ENCODE assay signal across 1 cellular context in the genomic region with DNA sequence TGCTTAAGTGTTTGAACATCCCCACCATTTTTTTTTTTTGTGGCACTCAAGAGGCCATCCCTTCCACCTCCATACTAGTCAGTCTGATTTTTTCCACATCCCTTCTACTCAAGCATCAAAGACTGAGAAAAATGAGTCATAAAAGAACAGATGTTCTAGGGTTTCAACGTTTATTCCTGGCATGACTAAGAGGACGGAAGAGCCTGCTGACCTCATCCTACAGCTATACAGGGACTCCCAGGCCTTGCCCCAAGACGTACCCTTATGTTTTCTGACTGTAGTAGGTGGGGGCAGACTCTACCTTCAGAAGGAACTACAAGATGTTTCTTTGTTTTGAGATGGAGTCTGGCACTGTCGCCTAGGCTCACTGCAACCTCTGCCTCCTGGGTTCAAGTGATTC.
A peak's percentile ranks its signal among the peaks of the same experiment; 100 is the strongest.
TF ChIP-seq lines count a peak whose summit lies in the region.

No MANE protein-coding gene starts in this region.

TF ChIP-seq in HEK293, 187 proteins besides CTCF, POLR2A, EP300 and RAD21 (continued from another document and continues in another):
- TF ChIP-seq, protein P1, sequence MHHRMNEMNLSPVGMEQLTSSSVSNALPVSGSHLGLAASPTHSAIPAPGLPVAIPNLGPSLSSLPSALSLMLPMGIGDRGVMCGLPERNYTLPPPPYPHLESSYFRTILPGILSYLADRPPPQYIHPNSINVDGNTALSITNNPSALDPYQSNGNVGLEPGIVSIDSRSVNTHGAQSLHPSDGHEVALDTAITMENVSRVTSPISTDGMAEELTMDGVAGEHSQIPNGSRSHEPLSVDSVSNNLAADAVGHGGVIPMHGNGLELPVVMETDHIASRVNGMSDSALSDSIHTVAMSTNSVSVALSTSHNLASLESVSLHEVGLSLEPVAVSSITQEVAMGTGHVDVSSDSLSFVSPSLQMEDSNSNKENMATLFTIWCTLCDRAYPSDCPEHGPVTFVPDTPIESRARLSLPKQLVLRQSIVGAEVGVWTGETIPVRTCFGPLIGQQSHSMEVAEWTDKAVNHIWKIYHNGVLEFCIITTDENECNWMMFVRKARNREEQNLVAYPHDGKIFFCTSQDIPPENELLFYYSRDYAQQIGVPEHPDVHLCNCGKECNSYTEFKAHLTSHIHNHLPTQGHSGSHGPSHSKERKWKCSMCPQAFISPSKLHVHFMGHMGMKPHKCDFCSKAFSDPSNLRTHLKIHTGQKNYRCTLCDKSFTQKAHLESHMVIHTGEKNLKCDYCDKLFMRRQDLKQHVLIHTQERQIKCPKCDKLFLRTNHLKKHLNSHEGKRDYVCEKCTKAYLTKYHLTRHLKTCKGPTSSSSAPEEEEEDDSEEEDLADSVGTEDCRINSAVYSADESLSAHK (tag by site-specific recombination; IDR thresholded peaks at IDR 0.05) = no peak
- TF ChIP-seq, protein P2, sequence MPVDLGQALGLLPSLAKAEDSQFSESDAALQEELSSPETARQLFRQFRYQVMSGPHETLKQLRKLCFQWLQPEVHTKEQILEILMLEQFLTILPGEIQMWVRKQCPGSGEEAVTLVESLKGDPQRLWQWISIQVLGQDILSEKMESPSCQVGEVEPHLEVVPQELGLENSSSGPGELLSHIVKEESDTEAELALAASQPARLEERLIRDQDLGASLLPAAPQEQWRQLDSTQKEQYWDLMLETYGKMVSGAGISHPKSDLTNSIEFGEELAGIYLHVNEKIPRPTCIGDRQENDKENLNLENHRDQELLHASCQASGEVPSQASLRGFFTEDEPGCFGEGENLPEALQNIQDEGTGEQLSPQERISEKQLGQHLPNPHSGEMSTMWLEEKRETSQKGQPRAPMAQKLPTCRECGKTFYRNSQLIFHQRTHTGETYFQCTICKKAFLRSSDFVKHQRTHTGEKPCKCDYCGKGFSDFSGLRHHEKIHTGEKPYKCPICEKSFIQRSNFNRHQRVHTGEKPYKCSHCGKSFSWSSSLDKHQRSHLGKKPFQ (tag by site-specific recombination; IDR thresholded peaks at IDR 0.05) = no peak
- TF ChIP-seq ZNF548 (tag by site-specific recombination; IDR thresholded peaks at IDR 0.05) = no peak
- TF ChIP-seq ZBTB21 (tag by site-specific recombination; IDR thresholded peaks at IDR 0.05) = peak; percentile 57
- no peak for TF ChIP-seq ZNF354C (tag by site-specific recombination; IDR thresholded peaks at IDR 0.05; ENCODE audit: borderline replicate concordance, low read depth)
- TF ChIP-seq ZBTB7A (tag by site-specific recombination; IDR thresholded peaks at IDR 0.05; ENCODE audit: low read depth) = no peak
- peak; percentile 95 for TF ChIP-seq ZXDB (tag by site-specific recombination; IDR thresholded peaks at IDR 0.05)
- peak; percentile 46; the same call in 1 of the 2 replicates for TF ChIP-seq ZNF394 (tag by site-specific recombination; IDR thresholded peaks at IDR 0.05; ENCODE audit: borderline replicate concordance)
- no peak for TF ChIP-seq ZNF416 (tag by site-specific recombination; IDR thresholded peaks at IDR 0.05)
- TF ChIP-seq ZBTB8A (tag by site-specific recombination; IDR thresholded peaks at IDR 0.05) = no peak
- TF ChIP-seq ZNF426 (tag by site-specific recombination; IDR thresholded peaks at IDR 0.05) = no peak
- TF ChIP-seq ZNF624 (tag by site-specific recombination; IDR thresholded peaks at IDR 0.05) = no peak
- TF ChIP-seq ZNF184 (tag by site-specific recombination; IDR thresholded peaks at IDR 0.05) = peak; percentile 65; the same call in 1 of the 2 replicates
- TF ChIP-seq ZNF37A (tag by site-specific recombination; IDR thresholded peaks at IDR 0.05) = no peak
- TF ChIP-seq ZNF571 (tag by site-specific recombination; IDR thresholded peaks at IDR 0.05) = no peak
- TF ChIP-seq SP7 (tag by site-specific recombination; IDR thresholded peaks at IDR 0.05) = peak; percentile 74
- no peak for TF ChIP-seq OSR2 (tag by site-specific recombination; IDR thresholded peaks at IDR 0.05)
- TF ChIP-seq ZNF169 (tag by site-specific recombination; IDR thresholded peaks at IDR 0.05) = no peak
- TF ChIP-seq ZNF302 (tag by site-specific recombination; IDR thresholded peaks at IDR 0.05; ENCODE audit: low read depth) = no peak
- TF ChIP-seq GLIS1 (tag by site-specific recombination; IDR thresholded peaks at IDR 0.05) = no peak
- TF ChIP-seq ZNF670 (tag by site-specific recombination; IDR thresholded peaks at IDR 0.05; ENCODE audit: low read depth) = no peak
- no peak for TF ChIP-seq ZNF600 (tag by site-specific recombination; IDR thresholded peaks at IDR 0.05)
- TF ChIP-seq ZNF366 (tag by site-specific recombination; conservative IDR thresholded peaks at IDR 0.05) = peak; percentile 84
- TF ChIP-seq, protein P3, sequence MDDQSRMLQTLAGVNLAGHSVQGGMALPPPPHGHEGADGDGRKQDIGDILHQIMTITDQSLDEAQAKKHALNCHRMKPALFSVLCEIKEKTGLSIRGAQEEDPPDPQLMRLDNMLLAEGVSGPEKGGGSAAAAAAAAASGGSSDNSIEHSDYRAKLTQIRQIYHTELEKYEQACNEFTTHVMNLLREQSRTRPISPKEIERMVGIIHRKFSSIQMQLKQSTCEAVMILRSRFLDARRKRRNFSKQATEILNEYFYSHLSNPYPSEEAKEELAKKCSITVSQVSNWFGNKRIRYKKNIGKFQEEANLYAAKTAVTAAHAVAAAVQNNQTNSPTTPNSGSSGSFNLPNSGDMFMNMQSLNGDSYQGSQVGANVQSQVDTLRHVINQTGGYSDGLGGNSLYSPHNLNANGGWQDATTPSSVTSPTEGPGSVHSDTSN (CRISPR knock-in tag; IDR thresholded peaks at IDR 0.05) = no peak
- no peak for TF ChIP-seq ZNF677 (tag by site-specific recombination; IDR thresholded peaks at IDR 0.05)
- TF ChIP-seq, protein P4, sequence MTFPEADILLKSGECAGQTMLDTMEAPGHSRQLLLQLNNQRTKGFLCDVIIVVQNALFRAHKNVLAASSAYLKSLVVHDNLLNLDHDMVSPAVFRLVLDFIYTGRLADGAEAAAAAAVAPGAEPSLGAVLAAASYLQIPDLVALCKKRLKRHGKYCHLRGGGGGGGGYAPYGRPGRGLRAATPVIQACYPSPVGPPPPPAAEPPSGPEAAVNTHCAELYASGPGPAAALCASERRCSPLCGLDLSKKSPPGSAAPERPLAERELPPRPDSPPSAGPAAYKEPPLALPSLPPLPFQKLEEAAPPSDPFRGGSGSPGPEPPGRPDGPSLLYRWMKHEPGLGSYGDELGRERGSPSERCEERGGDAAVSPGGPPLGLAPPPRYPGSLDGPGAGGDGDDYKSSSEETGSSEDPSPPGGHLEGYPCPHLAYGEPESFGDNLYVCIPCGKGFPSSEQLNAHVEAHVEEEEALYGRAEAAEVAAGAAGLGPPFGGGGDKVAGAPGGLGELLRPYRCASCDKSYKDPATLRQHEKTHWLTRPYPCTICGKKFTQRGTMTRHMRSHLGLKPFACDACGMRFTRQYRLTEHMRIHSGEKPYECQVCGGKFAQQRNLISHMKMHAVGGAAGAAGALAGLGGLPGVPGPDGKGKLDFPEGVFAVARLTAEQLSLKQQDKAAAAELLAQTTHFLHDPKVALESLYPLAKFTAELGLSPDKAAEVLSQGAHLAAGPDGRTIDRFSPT (tag by site-specific recombination; IDR thresholded peaks at IDR 0.05) = no peak
- TF ChIP-seq MZF1 (tag by site-specific recombination; IDR thresholded peaks at IDR 0.05; ENCODE audit: borderline replicate concordance) = no peak
- no peak for TF ChIP-seq KLF9 (tag by site-specific recombination; IDR thresholded peaks at IDR 0.05; ENCODE audit: low read depth)
- TF ChIP-seq SP2 (tag by site-specific recombination; IDR thresholded peaks at IDR 0.05) = no peak
- peak; percentile 62; the same call in 1 of the 2 replicates for TF ChIP-seq ZNF24 (tag by site-specific recombination; IDR thresholded peaks at IDR 0.05)
- TF ChIP-seq PRDM1 (tag by site-specific recombination; IDR thresholded peaks at IDR 0.05) = no peak
- no peak for TF ChIP-seq GFI1B (tag by site-specific recombination; IDR thresholded peaks at IDR 0.05)
- TF ChIP-seq ZNF660 (tag by site-specific recombination; IDR thresholded peaks at IDR 0.05) = peak; percentile 62; the same call in 1 of the 2 replicates
- TF ChIP-seq, protein P5, sequence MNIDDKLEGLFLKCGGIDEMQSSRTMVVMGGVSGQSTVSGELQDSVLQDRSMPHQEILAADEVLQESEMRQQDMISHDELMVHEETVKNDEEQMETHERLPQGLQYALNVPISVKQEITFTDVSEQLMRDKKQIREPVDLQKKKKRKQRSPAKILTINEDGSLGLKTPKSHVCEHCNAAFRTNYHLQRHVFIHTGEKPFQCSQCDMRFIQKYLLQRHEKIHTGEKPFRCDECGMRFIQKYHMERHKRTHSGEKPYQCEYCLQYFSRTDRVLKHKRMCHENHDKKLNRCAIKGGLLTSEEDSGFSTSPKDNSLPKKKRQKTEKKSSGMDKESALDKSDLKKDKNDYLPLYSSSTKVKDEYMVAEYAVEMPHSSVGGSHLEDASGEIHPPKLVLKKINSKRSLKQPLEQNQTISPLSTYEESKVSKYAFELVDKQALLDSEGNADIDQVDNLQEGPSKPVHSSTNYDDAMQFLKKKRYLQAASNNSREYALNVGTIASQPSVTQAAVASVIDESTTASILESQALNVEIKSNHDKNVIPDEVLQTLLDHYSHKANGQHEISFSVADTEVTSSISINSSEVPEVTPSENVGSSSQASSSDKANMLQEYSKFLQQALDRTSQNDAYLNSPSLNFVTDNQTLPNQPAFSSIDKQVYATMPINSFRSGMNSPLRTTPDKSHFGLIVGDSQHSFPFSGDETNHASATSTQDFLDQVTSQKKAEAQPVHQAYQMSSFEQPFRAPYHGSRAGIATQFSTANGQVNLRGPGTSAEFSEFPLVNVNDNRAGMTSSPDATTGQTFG (tag by site-specific recombination; IDR thresholded peaks at IDR 0.05; ENCODE audit: borderline replicate concordance) = no peak
- no peak for TF ChIP-seq ZNF610 (tag by site-specific recombination; IDR thresholded peaks at IDR 0.05; ENCODE audit: borderline replicate concordance)
- TF ChIP-seq ZFHX2 (tag by site-specific recombination; conservative IDR thresholded peaks at IDR 0.05) = no peak
- TF ChIP-seq ZFP69B (tag by site-specific recombination; IDR thresholded peaks at IDR 0.05) = no peak
- TF ChIP-seq, protein P6, sequence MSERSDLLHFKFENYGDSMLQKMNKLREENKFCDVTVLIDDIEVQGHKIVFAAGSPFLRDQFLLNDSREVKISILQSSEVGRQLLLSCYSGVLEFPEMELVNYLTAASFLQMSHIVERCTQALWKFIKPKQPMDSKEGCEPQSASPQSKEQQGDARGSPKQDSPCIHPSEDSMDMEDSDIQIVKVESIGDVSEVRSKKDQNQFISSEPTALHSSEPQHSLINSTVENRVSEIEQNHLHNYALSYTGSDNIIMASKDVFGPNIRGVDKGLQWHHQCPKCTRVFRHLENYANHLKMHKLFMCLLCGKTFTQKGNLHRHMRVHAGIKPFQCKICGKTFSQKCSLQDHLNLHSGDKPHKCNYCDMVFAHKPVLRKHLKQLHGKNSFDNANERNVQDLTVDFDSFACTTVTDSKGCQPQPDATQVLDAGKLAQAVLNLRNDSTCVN (tag by site-specific recombination; optimal IDR thresholded peaks at IDR 0.05) = no peak
- TF ChIP-seq, protein P7, sequence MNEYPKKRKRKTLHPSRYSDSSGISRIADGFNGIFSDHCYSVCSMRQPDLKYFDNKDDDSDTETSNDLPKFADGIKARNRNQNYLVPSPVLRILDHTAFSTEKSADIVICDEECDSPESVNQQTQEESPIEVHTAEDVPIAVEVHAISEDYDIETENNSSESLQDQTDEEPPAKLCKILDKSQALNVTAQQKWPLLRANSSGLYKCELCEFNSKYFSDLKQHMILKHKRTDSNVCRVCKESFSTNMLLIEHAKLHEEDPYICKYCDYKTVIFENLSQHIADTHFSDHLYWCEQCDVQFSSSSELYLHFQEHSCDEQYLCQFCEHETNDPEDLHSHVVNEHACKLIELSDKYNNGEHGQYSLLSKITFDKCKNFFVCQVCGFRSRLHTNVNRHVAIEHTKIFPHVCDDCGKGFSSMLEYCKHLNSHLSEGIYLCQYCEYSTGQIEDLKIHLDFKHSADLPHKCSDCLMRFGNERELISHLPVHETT (tag by site-specific recombination; IDR thresholded peaks at IDR 0.05) = peak; percentile 72
- no peak for TF ChIP-seq ZNF146 (tag by site-specific recombination; IDR thresholded peaks at IDR 0.05)
- no peak for TF ChIP-seq ZFP41 (tag by site-specific recombination; IDR thresholded peaks at IDR 0.05; ENCODE audit: borderline replicate concordance)
- TF ChIP-seq, protein P8, sequence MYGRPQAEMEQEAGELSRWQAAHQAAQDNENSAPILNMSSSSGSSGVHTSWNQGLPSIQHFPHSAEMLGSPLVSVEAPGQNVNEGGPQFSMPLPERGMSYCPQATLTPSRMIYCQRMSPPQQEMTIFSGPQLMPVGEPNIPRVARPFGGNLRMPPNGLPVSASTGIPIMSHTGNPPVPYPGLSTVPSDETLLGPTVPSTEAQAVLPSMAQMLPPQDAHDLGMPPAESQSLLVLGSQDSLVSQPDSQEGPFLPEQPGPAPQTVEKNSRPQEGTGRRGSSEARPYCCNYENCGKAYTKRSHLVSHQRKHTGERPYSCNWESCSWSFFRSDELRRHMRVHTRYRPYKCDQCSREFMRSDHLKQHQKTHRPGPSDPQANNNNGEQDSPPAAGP (tag by site-specific recombination; IDR thresholded peaks at IDR 0.05) = peak; percentile 58; the same call in 1 of the 2 replicates
- no peak for TF ChIP-seq FEZF1 (tag by site-specific recombination; IDR thresholded peaks at IDR 0.05)
- TF ChIP-seq, protein P9, sequence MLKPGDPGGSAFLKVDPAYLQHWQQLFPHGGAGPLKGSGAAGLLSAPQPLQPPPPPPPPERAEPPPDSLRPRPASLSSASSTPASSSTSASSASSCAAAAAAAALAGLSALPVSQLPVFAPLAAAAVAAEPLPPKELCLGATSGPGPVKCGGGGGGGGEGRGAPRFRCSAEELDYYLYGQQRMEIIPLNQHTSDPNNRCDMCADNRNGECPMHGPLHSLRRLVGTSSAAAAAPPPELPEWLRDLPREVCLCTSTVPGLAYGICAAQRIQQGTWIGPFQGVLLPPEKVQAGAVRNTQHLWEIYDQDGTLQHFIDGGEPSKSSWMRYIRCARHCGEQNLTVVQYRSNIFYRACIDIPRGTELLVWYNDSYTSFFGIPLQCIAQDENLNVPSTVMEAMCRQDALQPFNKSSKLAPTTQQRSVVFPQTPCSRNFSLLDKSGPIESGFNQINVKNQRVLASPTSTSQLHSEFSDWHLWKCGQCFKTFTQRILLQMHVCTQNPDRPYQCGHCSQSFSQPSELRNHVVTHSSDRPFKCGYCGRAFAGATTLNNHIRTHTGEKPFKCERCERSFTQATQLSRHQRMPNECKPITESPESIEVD (tag by site-specific recombination; IDR thresholded peaks at IDR 0.05) = 0 out of 2 replicates have a peak, but pooled peaks have one; percentile 11
- no peak for TF ChIP-seq ZNF76 (tag by site-specific recombination; IDR thresholded peaks at IDR 0.05; ENCODE audit: borderline replicate concordance, low read depth)
